Comparison of ENCODE assay signal across 1 cellular context in genomic region chr2:128315122-128315828, GRCh38.
TF ChIP-seq lines count a peak whose summit lies in the region.

No MANE protein-coding gene starts in this region.

TF ChIP-seq in GM12878, 131 proteins besides CTCF, POLR2A, EP300 and RAD21 (continued from another document):
- TF ChIP-seq GATAD2B (conservative IDR thresholded peaks at IDR 0.05; ENCODE audit: low read depth): no peak
- TF ChIP-seq IKZF2 (IDR thresholded peaks at IDR 0.05): no peak
- no peak for TF ChIP-seq IRF3 (IDR thresholded peaks at IDR 0.05)
- TF ChIP-seq HDGF (IDR thresholded peaks at IDR 0.05): no peak
- TF ChIP-seq SIX5 (IDR thresholded peaks at IDR 0.05; ENCODE audit: low read depth, low read length, severe bottlenecking): no peak
- TF ChIP-seq NFIC (IDR thresholded peaks at IDR 0.05; ENCODE audit: low read depth, low read length): no peak
- no peak for TF ChIP-seq BCLAF1 (IDR thresholded peaks at IDR 0.05)
- no peak for TF ChIP-seq PML (IDR thresholded peaks at IDR 0.05; ENCODE audit: low read length)
- no peak for TF ChIP-seq PKNOX1 (IDR thresholded peaks at IDR 0.05)
